ENCODE assay signal across 9 cellular contexts in genomic region chr10:84205049-84205852, GRCh38. TPM values are rescaled to one million over a fixed set of nuclear protein-coding genes. Genes with fewer than 3 reads are reported as not detected.
A peak's percentile ranks its signal among the peaks of the same experiment; 100 is the strongest.
DNase-seq lines count a peak whose midpoint lies in the region; ATAC-seq and TF ChIP-seq lines count a peak whose summit lies in the region.
"Had no signal": no experiment of that assay in that cellular context is flagged by ENCODE, and none has a peak within 500 bp of the region (broad histone marks: within the 10 kb centered on the region; RNA-seq: fewer than 3 reads in every experiment).

No MANE protein-coding gene starts in this region.

- H3K27me3 Mint-ChIP-seq in CD4-positive, CD25-positive, alpha-beta regulatory T cell = no peaks in the 10 kb centered on the region
- peaks cover 38% of the 10 kb centered on the region for H3K27me3 Mint-ChIP-seq in nephron (ENCODE audit: low read depth)

- H3K27ac ChIP-seq in CD4-positive, CD25-positive, alpha-beta regulatory T cell (ENCODE audit: insufficient read depth, low read length, poor library complexity, severe bottlenecking) = no peak overlapping the region
- no peak overlapping the region for H3K27ac ChIP-seq in esophagus muscularis mucosa (replicated peaks in 1 of 4)
- no peak overlapping the region for H3K27ac ChIP-seq in stomach

- H3K9me3 Mint-ChIP-seq in CD4-positive, CD25-positive, alpha-beta regulatory T cell = peaks cover 0 to 2% (median 0%) of the 10 kb centered on the region in 7 donors
- H3K9me3 Mint-ChIP-seq in nephron = no peaks in the 10 kb centered on the region
- H3K9me3 Mint-ChIP-seq: T-helper 1 cell treated with Interleukin-12 subunit alpha and Interleukin-12 subunit beta and Interleukin-4 antibody, amounts not matched to agents 30 μg/mL and 1 μg/mL, for 36 hours had no signal

- no peaks in the 10 kb centered on the region for H3K4me1 ChIP-seq in CD4-positive, CD25-positive, alpha-beta regulatory T cell (ENCODE audit: control insufficient read depth, insufficient read depth, low read length, poor library complexity, severe bottlenecking)
- H3K4me1 ChIP-seq in esophagus muscularis mucosa = no peaks in the 10 kb centered on the region
- no peaks in the 10 kb centered on the region for H3K4me1 ChIP-seq in stomach

- no peaks in the 10 kb centered on the region for H3K36me3 ChIP-seq in CD4-positive, CD25-positive, alpha-beta regulatory T cell (ENCODE audit: control insufficient read depth, insufficient read depth, low read length)
- H3K36me3 ChIP-seq in esophagus muscularis mucosa (no peaks in the 10 kb centered on the region), stomach (no peaks in the 10 kb centered on the region)

- DNase-seq in CD4-positive, CD25-positive, alpha-beta regulatory T cell = peak; percentile 11 to 51 (median 49)
- DNase-seq in NCI-H82 (lab: John Stamatoyannopoulos, UW) = peak; percentile 78
- peak; percentile 82 for DNase-seq in activated CD8-positive, alpha-beta memory T cell treated with anti-CD3 and anti-CD28 coated beads, Interleukin-2, amount 50 U/mL, for 48 hours
- DNase-seq in esophagus muscularis mucosa (ENCODE audit: extremely low spot score) = no peak
- peak; percentile 36 for DNase-seq in stomach

- no peak overlapping the region for H3K4me3 Mint-ChIP-seq in CD4-positive, CD25-positive, alpha-beta regulatory T cell
- no peak overlapping the region for H3K4me3 Mint-ChIP-seq in nephron
- H3K4me3 Mint-ChIP-seq: T-helper 1 cell treated with Interleukin-12 subunit alpha and Interleukin-12 subunit beta and Interleukin-4 antibody, amounts not matched to agents 30 μg/mL and 1 μg/mL, for 36 hours had no signal

- H3K4me3 ChIP-seq in CD4-positive, CD25-positive, alpha-beta regulatory T cell (ENCODE audit: low read depth, low read length) = no peak overlapping the region
- no peak overlapping the region for H3K4me3 ChIP-seq in esophagus muscularis mucosa
- no peak overlapping the region for H3K4me3 ChIP-seq in stomach

- no peaks in the 10 kb centered on the region for H3K9me3 ChIP-seq in CD4-positive, CD25-positive, alpha-beta regulatory T cell (ENCODE audit: control insufficient read depth in 2 of 2, low read length in 2 of 2)
- no peaks in the 10 kb centered on the region for H3K9me3 ChIP-seq in esophagus muscularis mucosa
- no peaks in the 10 kb centered on the region for H3K9me3 ChIP-seq in stomach

- H3K36me3 Mint-ChIP-seq in CD4-positive, CD25-positive, alpha-beta regulatory T cell = no peaks in the 10 kb centered on the region
- H3K36me3 Mint-ChIP-seq in nephron (ENCODE audit: low read depth) = no peaks in the 10 kb centered on the region

- H3K4me1 Mint-ChIP-seq in CD4-positive, CD25-positive, alpha-beta regulatory T cell = no peaks in the 10 kb centered on the region
- H3K4me1 Mint-ChIP-seq in nephron = no peaks in the 10 kb centered on the region

- H3K27ac Mint-ChIP-seq in CD4-positive, CD25-positive, alpha-beta regulatory T cell = no peak overlapping the region
- H3K27ac Mint-ChIP-seq in nephron = no peak overlapping the region
- H3K27ac Mint-ChIP-seq: T-helper 1 cell treated with Interleukin-12 subunit alpha and Interleukin-12 subunit beta and Interleukin-4 antibody, amounts not matched to agents 30 μg/mL and 1 μg/mL, for 36 hours had no signal

- ATAC-seq in CD4-positive, CD25-positive, alpha-beta regulatory T cell (ENCODE audit: low read depth in 2 of 2) = peak; percentile 26 to 59
- peak; percentile 81 for ATAC-seq in GM18909 (IDR thresholded peaks at IDR 0.05; ENCODE audit: poor library complexity, unreplicated experiment)
- peak; percentile 75 for ATAC-seq in HG03108 (IDR thresholded peaks at IDR 0.05; ENCODE audit: unreplicated experiment)

- intact Hi-C loops in esophagus muscularis mucosa (cut with DNase I) = no loop called here
- intact Hi-C loops in stomach (cut with DNase I; ENCODE audit: low total_unique reads) = no loop called here

- no peaks in the 10 kb centered on the region for H3K27me3 ChIP-seq in CD4-positive, CD25-positive, alpha-beta regulatory T cell (ENCODE audit: control insufficient read depth, insufficient read depth, low read length)
- peaks cover 0 to 45% (median 0%) of the 10 kb centered on the region in 4 donors for H3K27me3 ChIP-seq in esophagus muscularis mucosa
- H3K27me3 ChIP-seq in stomach = peaks cover 0 to 50% (median 0%) of the 10 kb centered on the region in 3 donors

- peak in 2 of 3 experiments; percentile 8 to 35 for TF ChIP-seq CTCF in esophagus muscularis mucosa (IDR thresholded peaks at IDR 0.05)
- TF ChIP-seq CTCF in nephron (IDR thresholded peaks at IDR 0.05; ENCODE audit: unreplicated experiment in 3 of 3) = peak; percentile 71 to 81 (median 72)
- peak in 4 of 7 experiments; percentile 20 to 56 (median 50) for TF ChIP-seq CTCF in stomach (IDR thresholded peaks at IDR 0.05)

- no peak for TF ChIP-seq POLR2A in esophagus muscularis mucosa (IDR thresholded peaks at IDR 0.05; ENCODE audit: low read depth)
- TF ChIP-seq POLR2A in stomach (IDR thresholded peaks at IDR 0.05) = no peak

- 72% methylated on average over 4 of the region's 8 CpGs for WGBS in esophagus muscularis mucosa
- 33 to 39% (median 36%) methylated on average over 8 of the region's 8 CpGs for WGBS in stomach, 5 donors

- TF ChIP-seq EP300 in esophagus muscularis mucosa (IDR thresholded peaks at IDR 0.05) = no peak
- no peak for TF ChIP-seq EP300 in stomach (IDR thresholded peaks at IDR 0.05)

RNA-seq across cellular contexts. Expression of gene CDHR1, which starts 10.9 kb away (rescaled TPM):
- 0.25 TPM for total RNA-seq in CD4-positive, CD25-positive, alpha-beta regulatory T cell
- under 1 TPM in 1 of 4 donors, not detected in 3; 0.28 TPM for polyA plus RNA-seq in CD4-positive, CD25-positive, alpha-beta regulatory T cell
- under 1 TPM in 3 of 4 donors, not detected in 1; under 0.01 to 0.17 (median 0.06) TPM for total RNA-seq in esophagus muscularis mucosa
- 10 to 100 TPM in 1 of 5 donors, under 1 TPM in 1, not detected in 3; 0.18 to 77.6 TPM for total RNA-seq in stomach
- 1 to 10 TPM in 1 of 3 donors, under 1 TPM in 1, not detected in 1; 0.06 to 6.8 TPM for polyA plus RNA-seq in stomach

RNA-seq across cellular contexts. Expression of gene LRIT2, which starts 20.1 kb away (rescaled TPM):
- total RNA-seq in CD4-positive, CD25-positive, alpha-beta regulatory T cell = not detected
- not detected for polyA plus RNA-seq in CD4-positive, CD25-positive, alpha-beta regulatory T cell
- total RNA-seq in esophagus muscularis mucosa = under 1 TPM in 1 of 4 donors, not detected in 3; 0.19 TPM
- total RNA-seq in stomach = not detected
- polyA plus RNA-seq in stomach = not detected

RNA-seq across cellular contexts. Expression of gene GPR15LG, which starts 31.6 kb away (rescaled TPM):
- total RNA-seq in CD4-positive, CD25-positive, alpha-beta regulatory T cell = not detected
- polyA plus RNA-seq in CD4-positive, CD25-positive, alpha-beta regulatory T cell = not detected
- not detected for total RNA-seq in esophagus muscularis mucosa
- 1 to 10 TPM in 1 of 5 donors, not detected in 4; 7.5 TPM for total RNA-seq in stomach
- 10 to 100 TPM in 1 of 3 donors, under 1 TPM in 1, not detected in 1; 0.92 to 82.4 TPM for polyA plus RNA-seq in stomach

RNA-seq across cellular contexts. Expression of gene LRIT1, which starts 36.1 kb away (rescaled TPM):
- not detected for total RNA-seq in CD4-positive, CD25-positive, alpha-beta regulatory T cell
- polyA plus RNA-seq in CD4-positive, CD25-positive, alpha-beta regulatory T cell = not detected
- not detected for total RNA-seq in esophagus muscularis mucosa
- total RNA-seq in stomach = not detected
- polyA plus RNA-seq in stomach = not detected

RNA-seq across cellular contexts. Expression of gene RGR, which starts 39.6 kb away (rescaled TPM):
- not detected for total RNA-seq in CD4-positive, CD25-positive, alpha-beta regulatory T cell
- polyA plus RNA-seq in CD4-positive, CD25-positive, alpha-beta regulatory T cell = not detected
- total RNA-seq in esophagus muscularis mucosa (1 to 10 TPM in 2 of 4 donors, under 1 TPM in 1, not detected in 1; 0.33 to 2.5 (median 1.4) TPM), stomach (not detected)
- polyA plus RNA-seq in stomach = 1 to 10 TPM in 1 of 3 donors, under 1 TPM in 1, not detected in 1; 0.18 to 2.7 TPM

Comparison
In these comparisons a context has a peak if more than half of its experiments do, and no peak if none do; other contexts are left out.
1. CTCF ChIP-seq: peak in every context shown above with its lines; median percentile 72 in nephron; 50 in stomach; 22 in esophagus muscularis mucosa.